In genomic region chr22:37751449-37752188, GRCh38 we compare ENCODE assay signal across 12 cellular contexts. TPM values are rescaled to one million over a fixed set of nuclear protein-coding genes. Genes with fewer than 3 reads are reported as not detected.
A peak's percentile ranks its signal among the peaks of the same experiment; 100 is the strongest.
DNase-seq lines count a peak whose midpoint lies in the region; ATAC-seq and TF ChIP-seq lines count a peak whose summit lies in the region.
"Had no signal": no experiment of that assay in that cellular context is flagged by ENCODE, and none has a peak within 500 bp of the region (broad histone marks: within the 10 kb centered on the region; RNA-seq: fewer than 3 reads in every experiment).

No MANE protein-coding gene starts in this region.

- no peak for TF ChIP-seq CTCF in breast epithelium (IDR thresholded peaks at IDR 0.05)
- no peak for TF ChIP-seq CTCF in left lung (IDR thresholded peaks at IDR 0.05)

- no peaks in the 10 kb centered on the region for H3K27me3 ChIP-seq in breast epithelium
- no peaks in the 10 kb centered on the region for H3K27me3 ChIP-seq in left lung
- no peaks in the 10 kb centered on the region for H3K27me3 ChIP-seq in skeletal muscle satellite cell (ENCODE audit: control insufficient read depth, insufficient read depth, low read length)
- H3K27me3 ChIP-seq: BE2C had no signal

- intact Hi-C loops in breast epithelium (cut with DNase I; ENCODE audit: low total_unique reads) (no loop called here), left lung (cut with DNase I) (no loop called here)

- no peaks in the 10 kb centered on the region for H3K9me3 ChIP-seq in breast epithelium
- no peaks in the 10 kb centered on the region for H3K9me3 ChIP-seq in left lung
- no peaks in the 10 kb centered on the region for H3K9me3 ChIP-seq in skeletal muscle satellite cell (replicated peaks; ENCODE audit: low read length)
- H3K9me3 ChIP-seq: BE2C had no signal

- H3K4me1 ChIP-seq in breast epithelium (peaks cover 33 to 64% of the 10 kb centered on the region in 2 donors), left lung (peaks cover 49 to 80% of the 10 kb centered on the region in 2 donors), skeletal muscle satellite cell (ENCODE audit: control insufficient read depth, insufficient read depth, low read length) (peaks cover 71% of the 10 kb centered on the region)

- H3K9ac ChIP-seq in skeletal muscle satellite cell (ENCODE audit: low read depth, low read length): peak overlapping the region; percentile 53

- H3K4me3 ChIP-seq in breast epithelium (peak overlapping the region in 1 of 3 donors; percentile 26), left lung (no peak overlapping the region), skeletal muscle satellite cell (ENCODE audit: low read length) (no peak overlapping the region)
- H3K4me3 ChIP-seq: K562 had no signal

- peak; percentile 33 for DNase-seq in EL
- no peak for DNase-seq in breast epithelium (ENCODE audit: low spot score in 2 of 2)
- no peak for DNase-seq in left lung
- no peak for DNase-seq in GM19238 (ENCODE audit: insufficient read length, low spot score)
- no peak for DNase-seq in iPS-NIHi7 (ENCODE audit: extremely low spot score)
- no peak for DNase-seq in cerebellar nuclear complex (lab: John Stamatoyannopoulos, UW)
- DNase-seq: erythroblast; stimulated activated CD4-positive, alpha-beta T cell treated with anti-CD3 and anti-CD28 coated beads, Interleukin-4, amount 100 ng/mL, for 24 hours had no signal

- no peak for TF ChIP-seq POLR2A in breast epithelium (IDR thresholded peaks at IDR 0.05)

- H3K36me3 ChIP-seq in breast epithelium: no peaks in the 10 kb centered on the region
- peaks cover 0 to 39% of the 10 kb centered on the region in 2 donors for H3K36me3 ChIP-seq in left lung
- H3K36me3 ChIP-seq in skeletal muscle satellite cell (ENCODE audit: insufficient read depth, low read length): peaks cover 34% of the 10 kb centered on the region

- peak overlapping the region; percentile 94 to 99 for H3K27ac ChIP-seq in breast epithelium
- peak overlapping the region; percentile 83 to 92 for H3K27ac ChIP-seq in left lung

- ATAC-seq in left lung: no peak
- no peak for ATAC-seq in HG03025 (IDR thresholded peaks at IDR 0.05; ENCODE audit: low FRiP score, unreplicated experiment)
- ATAC-seq: K562 had no signal

- peak overlapping the region; percentile 51 for H3K4me2 ChIP-seq in skeletal muscle satellite cell (ENCODE audit: low read length)

RNA-seq across cellular contexts. Expression of gene TRIOBP, which starts 54.8 kb away (rescaled TPM):
- total RNA-seq in breast epithelium: 10 to 100 TPM; 78.3 to 95.0 (median 88.3) TPM
- 10 to 100 TPM; 70.9 to 84.9 TPM for total RNA-seq in left lung
- total RNA-seq in skeletal muscle satellite cell (2012; rRNA removed): 186 and 191 TPM in 2 replicates

RNA-seq across cellular contexts. Expression of gene GCAT, which starts 56.1 kb away (rescaled TPM):
- total RNA-seq in breast epithelium (10 to 100 TPM; 17.3 to 23.7 (median 21.6) TPM), left lung (10 to 100 TPM; 12.6 to 16.7 TPM)
- total RNA-seq in skeletal muscle satellite cell (2012; rRNA removed): 31.7 and 46.1 TPM in 2 replicates
